13 cellular contexts compared by ENCODE assay signal in the genomic region with DNA sequence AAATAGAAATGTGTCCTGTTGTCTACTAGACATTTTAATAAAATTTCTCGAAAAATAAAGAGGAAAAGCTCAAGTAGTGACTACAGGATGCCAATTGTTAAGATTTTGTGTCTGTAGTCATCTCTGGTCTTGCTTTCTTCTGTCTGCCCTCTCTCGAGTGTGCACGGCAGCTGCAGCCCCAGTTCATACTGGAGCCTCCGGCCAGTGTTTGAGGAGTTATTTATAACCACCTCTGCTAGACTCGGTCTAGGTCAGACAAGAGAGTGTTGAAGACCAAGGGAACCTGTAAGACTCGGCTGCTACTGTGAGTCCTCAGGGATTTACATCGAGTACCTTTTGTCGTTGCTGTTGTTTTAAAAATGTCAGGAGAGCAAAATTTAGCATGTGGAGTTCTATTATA.
A peak's percentile ranks its signal among the peaks of the same experiment; 100 is the strongest.
DNase-seq lines count a peak whose midpoint lies in the region; ATAC-seq and TF ChIP-seq lines count a peak whose summit lies in the region.
"Had no signal": no experiment of that assay in that cellular context is flagged by ENCODE, and none has a peak within 500 bp of the region (broad histone marks: within the 10 kb centered on the region; RNA-seq: fewer than 3 reads in every experiment).

No MANE protein-coding gene starts in this region.

- no peak for ATAC-seq in HG02759 (IDR thresholded peaks at IDR 0.05; ENCODE audit: unreplicated experiment)
- ATAC-seq: activated CD8-positive, alpha-beta T cell treated with anti-CD3 and anti-CD28 coated beads for 36 hours; activated T-helper 17 cell treated with anti-CD3 and anti-CD28 coated beads, Interleukin-2, amount 50 U/mL, for 72 hours had no signal

- no peak overlapping the region for H3K27ac ChIP-seq in tibial artery
- H3K27ac ChIP-seq: gastrocnemius medialis had no signal

- intact Hi-C loops in tibial artery (cut with DNase I; ENCODE audit: low total_unique reads) = no loop called here

- DNase-seq in DMS53 treated with DMSO at 0.1 percent for 48 hours (lab: John Stamatoyannopoulos, UW; ENCODE audit: unreplicated experiment) (peak; percentile 93), NCI-H1930 (lab: John Stamatoyannopoulos, UW) (peak; percentile 35 to 45), SHP77 (lab: John Stamatoyannopoulos, UW) (peak; percentile 87 to 94), myocyte (ENCODE audit: low read depth) (peak; percentile 0), tibial artery (no peak)
- no peak for DNase-seq in activated CD4-positive, alpha-beta T cell treated with anti-CD3 and anti-CD28 coated beads for 4 hours
- DNase-seq: activated CD8-positive, alpha-beta T cell treated with anti-CD3 and anti-CD28 coated beads for 36 hours; amniotic stem cell; gastrocnemius medialis; NCI-H2107; stimulated activated CD4-positive, alpha-beta T cell treated with anti-CD3 and anti-CD28 coated beads, Interleukin-1b, Interleukin-23, amount 100 ng/mL, for 48 hours had no signal

- H3K4me3 ChIP-seq in tibial artery = no peak overlapping the region
- H3K4me3 ChIP-seq: gastrocnemius medialis had no signal

- H3K36me3 ChIP-seq in tibial artery = no peaks in the 10 kb centered on the region
- H3K36me3 ChIP-seq: gastrocnemius medialis had no signal

- TF ChIP-seq CTCF in tibial artery (IDR thresholded peaks at IDR 0.05) = no peak

- no peaks in the 10 kb centered on the region for H3K27me3 ChIP-seq in tibial artery
- H3K27me3 ChIP-seq: gastrocnemius medialis had no signal

- no peaks in the 10 kb centered on the region for H3K4me1 ChIP-seq in tibial artery

- no peaks in the 10 kb centered on the region for H3K9me3 ChIP-seq in tibial artery
- H3K9me3 ChIP-seq: gastrocnemius medialis had no signal

Comparison
In these comparisons a context has a peak if more than half of its experiments do, and no peak if none do; other contexts are left out.
1. DNase-seq: peak in DMS53 treated with DMSO at 0.1 percent for 48 hours (single experiment), NCI-H1930 (2 of 2), SHP77 (2 of 2) and myocyte (single experiment); none in tibial artery (0 of 2) and activated CD4-positive, alpha-beta T cell treated with anti-CD3 and anti-CD28 coated beads for 4 hours (0 of 2).